3 cellular contexts compared by ENCODE assay signal in the genomic region with DNA sequence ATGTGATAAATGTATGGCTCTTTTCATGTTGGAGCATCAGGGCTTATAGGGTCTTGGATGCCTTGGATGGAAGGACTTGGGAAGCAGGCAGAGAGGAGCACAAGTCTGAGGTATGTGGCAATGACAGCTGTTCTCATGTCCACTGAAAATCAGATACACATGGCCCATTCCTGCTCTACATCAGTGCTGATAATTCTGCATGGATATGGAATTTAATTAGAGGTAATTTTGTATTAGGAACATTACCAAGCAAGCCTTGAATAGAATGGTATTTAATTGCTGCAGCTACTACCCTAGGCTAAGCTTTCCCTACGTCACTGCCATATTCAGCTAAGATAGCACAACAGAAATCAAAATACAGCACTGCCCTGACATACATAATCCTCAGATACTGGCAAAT.
"Had no signal": no experiment of that assay in that cellular context is flagged by ENCODE, and none has a peak within 500 bp of the region (broad histone marks: within the 10 kb centered on the region; RNA-seq: fewer than 3 reads in every experiment).

No MANE protein-coding gene starts in this region.

- H3K4me1 Mint-ChIP-seq: GM23338, H9 had no signal

- H3K27ac Mint-ChIP-seq: GM23338, H9 had no signal

- H3K4me3 Mint-ChIP-seq: GM23338, H9 had no signal

- ATAC-seq: K562 had no signal

- H3K9me3 Mint-ChIP-seq: GM23338 had no signal
